ENCODE assay signal across 8 cellular contexts in the genomic region with DNA sequence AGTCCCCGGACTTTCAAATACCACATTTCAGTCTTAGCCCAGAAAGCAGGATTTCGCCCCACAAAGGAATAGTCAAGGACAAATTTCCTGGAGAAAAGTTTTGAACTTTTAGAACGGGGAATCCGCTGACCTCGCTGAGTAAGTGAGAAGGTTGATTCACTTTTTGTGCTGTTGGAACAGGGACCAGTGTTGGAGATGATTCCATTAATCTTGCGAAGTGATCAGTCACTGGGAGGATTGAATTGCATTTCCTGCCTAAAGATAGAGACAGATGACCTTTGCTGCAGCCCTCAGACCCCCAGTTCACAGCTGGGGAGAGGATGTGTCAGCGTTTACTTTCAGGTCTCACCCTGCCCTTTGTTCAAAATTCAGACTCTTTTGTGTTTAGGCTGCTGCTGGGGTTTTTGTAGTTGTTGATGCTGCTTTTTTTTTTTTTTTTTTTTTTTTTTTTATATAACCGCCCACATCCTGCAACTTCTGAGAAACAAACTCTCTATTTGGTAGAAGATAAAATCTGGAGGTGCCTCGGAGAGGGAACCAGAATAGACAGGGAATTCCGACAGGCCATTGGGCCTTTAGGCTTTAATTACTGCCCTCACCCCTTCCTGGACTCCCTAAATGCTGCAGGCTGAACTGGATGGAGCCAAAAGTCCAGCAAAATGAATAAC. TPM values are rescaled to one million over a fixed set of nuclear protein-coding genes. Genes with fewer than 3 reads are reported as not detected.
DNase-seq lines count a peak whose midpoint lies in the region; FAIRE-seq and TF ChIP-seq lines count a peak whose summit lies in the region.

No MANE protein-coding gene starts in this region.

- no peak for TF ChIP-seq RAD21 in SK-N-SH (IDR thresholded peaks at IDR 0.05; ENCODE audit: low read length)

- H3K9me3 ChIP-seq in Caco-2 (no peaks in the 10 kb centered on the region), HEK293 (ENCODE audit: control insufficient read depth, insufficient read depth, low read depth, low read length) (no peaks in the 10 kb centered on the region), SK-N-SH (no peaks in the 10 kb centered on the region), adrenal gland (replicated peaks in 1 of 3) (no peaks in the 10 kb centered on the region), kidney (ENCODE audit: control insufficient read depth in 1 of 2, low read length in 2 of 2) (no peaks in the 10 kb centered on the region)

- peaks cover 17% of the 10 kb centered on the region for H3K4me1 ChIP-seq in Caco-2
- no peaks in the 10 kb centered on the region; the same call in 1 of the 2 replicates for H3K4me1 ChIP-seq in HEK293 (ENCODE audit: control insufficient read depth, insufficient read depth, low read length)
- peaks cover 4 to 7% of the 10 kb centered on the region in 2 experiments; a peak in 3 of 4 replicates for H3K4me1 ChIP-seq in SK-N-SH (ENCODE audit: control insufficient read depth in 1 of 2, insufficient read depth in 2 of 2, low read depth in 1 of 2, low read length in 1 of 2)
- peaks cover 0 to 14% of the 10 kb centered on the region in 2 donors for H3K4me1 ChIP-seq in adrenal gland (replicated peaks in 1 of 2)
- peaks cover 3 to 5% of the 10 kb centered on the region in 2 donors for H3K4me1 ChIP-seq in kidney (ENCODE audit: control insufficient read depth in 1 of 2, insufficient read depth in 1 of 2, low read depth in 1 of 2, low read length in 2 of 2)

- H2AFZ ChIP-seq in SK-N-SH (ENCODE audit: low read depth) = peak overlapping the region; percentile 80

- no peak for TF ChIP-seq CTCF in Caco-2 (IDR thresholded peaks at IDR 0.05; ENCODE audit: insufficient read depth in 1 of 2, low read depth in 1 of 2, low read length in 1 of 2, severe bottlenecking in 1 of 2, unreplicated experiment in 1 of 2)
- TF ChIP-seq CTCF in HEK293 (tag by site-specific recombination; IDR thresholded peaks at IDR 0.05) = no peak
- no peak for TF ChIP-seq CTCF in SK-N-SH (IDR thresholded peaks at IDR 0.05)
- no peak for TF ChIP-seq CTCF in adrenal gland (IDR thresholded peaks at IDR 0.05)
- TF ChIP-seq CTCF in kidney (IDR thresholded peaks at IDR 0.05; ENCODE audit: borderline replicate concordance, extremely low read depth, insufficient read depth) = no peak
- no peak for TF ChIP-seq CTCF in D721Med (IDR thresholded peaks at IDR 0.05; ENCODE audit: insufficient read depth, missing control alignments)

- peaks cover 33% of the 10 kb centered on the region for H3K36me3 Mint-ChIP-seq in Caco-2 (ENCODE audit: insufficient read depth, unreplicated experiment)

- H3K4me1 Mint-ChIP-seq in Caco-2 (ENCODE audit: low read depth, unreplicated experiment) = peaks cover 13% of the 10 kb centered on the region

- H3K27ac Mint-ChIP-seq in Caco-2 (ENCODE audit: unreplicated experiment) = peak overlapping the region; percentile 75

- TF ChIP-seq POLR2A in adrenal gland (IDR thresholded peaks at IDR 0.05) = no peak

- FAIRE-seq in kidney (lab: Jason Lieb, UNC) = no peak
- FAIRE-seq in D721Med (lab: Jason Lieb, UNC) = no peak

- no peaks in the 10 kb centered on the region for H3K27me3 Mint-ChIP-seq in Caco-2 (ENCODE audit: insufficient read depth, unreplicated experiment)

- no peaks in the 10 kb centered on the region for H3K79me2 ChIP-seq in SK-N-SH (ENCODE audit: insufficient read depth)

- 28% methylated on average over 10 of the region's 10 CpGs for WGBS in SK-N-SH (ENCODE audit: low lambda C conversion rate)
- 5 to 14% (median 7%) methylated on average over 10 of the region's 10 CpGs for WGBS in adrenal gland, 4 donors

- intact Hi-C loops in Caco-2 (cut with micrococcal nuclease; ENCODE audit: unreplicated experiment) = loop anchor here (1.0 kb wide), 2 partner anchors 8 to 10 kb away; no protein-coding TSS in a partner anchor
- intact Hi-C loops in adrenal gland (cut with DNase I) = no loop called here
- intact Hi-C loops in kidney (cut with DNase I) = no loop called here

- H3K27ac ChIP-seq in HEK293 (ENCODE audit: extremely low read depth, low read depth, low read length) = no peak overlapping the region
- peak overlapping the region; percentile 54 to 86 for H3K27ac ChIP-seq in SK-N-SH (ENCODE audit: low read depth in 2 of 2, low read length in 1 of 2)
- H3K27ac ChIP-seq in adrenal gland = peak overlapping the region; percentile 65 to 87 (median 76)
- peak overlapping the region; percentile 53 to 83 for H3K27ac ChIP-seq in kidney (ENCODE audit: low read depth in 2 of 2, low read length in 2 of 2)

- POLR2A ChIA-PET in Caco-2 (lab: Charles Lee) (no interaction called here), HEK293 (lab: Yijun Ruan, JAX) (no interaction called here), SK-N-SH (lab: Yijun Ruan, JAX) (no interaction called here)

- CTCF ChIA-PET in Caco-2 (lab: Charles Lee) = no interaction called here
- CTCF ChIA-PET in HEK293 (lab: Yijun Ruan, JAX) = interaction anchor here (0.8 kb wide), 1 partner anchor 78 kb away, joined by 3 read pairs; a partner anchor contains a TSS
- CTCF ChIA-PET in SK-N-SH (lab: Yijun Ruan, JAX) = no interaction called here

- H3K4me3 ChIP-seq in Caco-2 (ENCODE audit: low read depth, low read length) (no peak overlapping the region), HEK293 (ENCODE audit: low read depth, low read length) (no peak overlapping the region), SK-N-SH (ENCODE audit: low read depth in 2 of 2, low read length in 1 of 2) (peak overlapping the region; percentile 13 to 14; a peak in 1 of 4 replicates), adrenal gland (peak overlapping the region in 3 of 4 donors; percentile 7 to 43 (median 26)), kidney (ENCODE audit: low read length in 2 of 2) (peak overlapping the region; percentile 15 to 57)

- peak overlapping the region; percentile 72 for H3K4me2 ChIP-seq in SK-N-SH

- no peak for TF ChIP-seq EP300 in SK-N-SH (IDR thresholded peaks at IDR 0.05; ENCODE audit: borderline replicate concordance in 1 of 2, low read depth in 1 of 2, low read length in 1 of 2)

- H3K4me3 Mint-ChIP-seq in Caco-2 (ENCODE audit: unreplicated experiment) = no peak overlapping the region

- no peaks in the 10 kb centered on the region for H3K9me3 Mint-ChIP-seq in Caco-2 (ENCODE audit: unreplicated experiment)

- H3K27me3 ChIP-seq in Caco-2 (replicated peaks; ENCODE audit: control insufficient read depth, insufficient read depth, low read length) (no peaks in the 10 kb centered on the region), SK-N-SH (ENCODE audit: insufficient read depth) (no peaks in the 10 kb centered on the region), adrenal gland (no peaks in the 10 kb centered on the region)

- H3K9ac ChIP-seq in SK-N-SH (peak overlapping the region; percentile 63; the same call in 1 of the 2 replicates), kidney (ENCODE audit: low read length in 2 of 2) (peak overlapping the region; percentile 24 to 80)

- no peaks in the 10 kb centered on the region for H3K9me2 ChIP-seq in SK-N-SH

- BruUV-seq in Caco-2 (replicated peaks; lab: Mats Ljungman, UMichigan) = no TSS peak

- DNase-seq in Caco-2 = no peak
- DNase-seq in SK-N-SH = no peak
- peak in 4 of 7 donors; percentile 31 to 57 (median 52) for DNase-seq in adrenal gland
- no peak for DNase-seq in kidney
- peak; percentile 55 to 64 for DNase-seq in stimulated activated CD8-positive, alpha-beta memory T cell treated with anti-CD3 and anti-CD28 coated beads, Interleukin-15, amount 100 ng/mL, for 48 hours (ENCODE audit: low read depth in 2 of 2)
- no peak for DNase-seq in D721Med (ENCODE audit: insufficient read length, low spot score)
- no peak for DNase-seq in T1000 (lab: John Stamatoyannopoulos, UW)

- H3F3A ChIP-seq in SK-N-SH (replicated peaks; ENCODE audit: insufficient read depth) = peaks cover 17% of the 10 kb centered on the region

- H3K36me3 ChIP-seq in Caco-2 (ENCODE audit: control insufficient read depth, insufficient read depth, low read length) (no peaks in the 10 kb centered on the region), HEK293 (ENCODE audit: control insufficient read depth in 2 of 2, insufficient read depth in 1 of 2, low read length in 2 of 2) (peaks cover 0 to 4% of the 10 kb centered on the region in 2 experiments; a peak in 2 of 3 replicates), SK-N-SH (replicated peaks in 1 of 2; ENCODE audit: control insufficient read depth in 1 of 2, insufficient read depth in 2 of 2, low read length in 1 of 2) (no peaks in the 10 kb centered on the region), adrenal gland (replicated peaks in 1 of 2) (no peaks in the 10 kb centered on the region), kidney (ENCODE audit: control insufficient read depth in 1 of 2, insufficient read depth in 2 of 2, low read length in 2 of 2) (no peaks in the 10 kb centered on the region)

- H4K20me1 ChIP-seq in SK-N-SH (ENCODE audit: insufficient read depth) = no peaks in the 10 kb centered on the region

TF ChIP-seq in HEK293, 187 proteins besides CTCF, POLR2A, EP300 and RAD21:
- TF ChIP-seq KLF1 (tag by site-specific recombination; IDR thresholded peaks at IDR 0.05) (no peak), ZNF596 (tag by site-specific recombination; IDR thresholded peaks at IDR 0.05) (0 out of 2 replicates have a peak, but pooled peaks have one; percentile 48), PRDM1 (tag by site-specific recombination; IDR thresholded peaks at IDR 0.05) (peak; percentile 67)

TF ChIP-seq in SK-N-SH, 30 proteins besides CTCF, POLR2A, EP300 and RAD21 (continues in another document):
- TF ChIP-seq FOXJ3 (CRISPR knock-in tag; IDR thresholded peaks at IDR 0.05) (no peak), ELF1 (IDR thresholded peaks at IDR 0.05) (no peak), FOSL2 (IDR thresholded peaks at IDR 0.05; ENCODE audit: borderline replicate concordance, low read depth) (0 out of 2 replicates have a peak, but pooled peaks have one; percentile 10), MEF2A (IDR thresholded peaks at IDR 0.05; ENCODE audit: borderline replicate concordance, low read depth) (0 out of 2 replicates have a peak, but pooled peaks have one; percentile 11)

RNA-seq across cellular contexts. Expression of a gene that starts 9.8 kb away (rescaled TPM):
- 47.7 and 48.4 TPM in 2 replicates for total RNA-seq in Caco-2 (2022)
- 9.6 and 11.5 TPM in 2 replicates for polyA plus RNA-seq in SK-N-SH (2012; rRNA removed)
- polyA plus RNA-seq in SK-N-SH (2012; cell fraction: cytosol; rRNA removed) = 8.2 and 11.0 TPM in 2 replicates
- polyA plus RNA-seq in SK-N-SH (2012; cell fraction: nucleus; rRNA removed) = 25.9 and 32.9 TPM in 2 replicates
- total RNA-seq in adrenal gland = 10 to 100 TPM in 7 of 8 donors, 1 to 10 TPM in 1; 9.1 to 40.6 (median 18.0) TPM
- 10 to 100 TPM in 2 of 3 donors, 1 to 10 TPM in 1; 5.0 to 19.7 (median 10.2) TPM for polyA plus RNA-seq in adrenal gland
- 19.7 TPM for total RNA-seq in kidney
- polyA plus RNA-seq in kidney (ENCODE audit: insufficient read depth, low read depth, low replicate concordance) = 6.2 TPM

RNA-seq across cellular contexts. Expression of a gene that starts 35.7 kb away (rescaled TPM):
- total RNA-seq in Caco-2 (2022) (33.9 and 34.2 TPM in 2 replicates), adrenal gland (10 to 100 TPM in 5 of 8 donors, 1 to 10 TPM in 3; 4.9 to 16.1 (median 10.4) TPM), kidney (16.5 TPM)
- polyA plus RNA-seq in SK-N-SH (2012; rRNA removed) (13.2 and 16.6 TPM in 2 replicates), adrenal gland (1 to 10 TPM; 1.9 to 4.1 (median 2.9) TPM), kidney (ENCODE audit: insufficient read depth, low read depth, low replicate concordance) (18.2 TPM)
- 6.8 and 12.5 TPM in 2 replicates for polyA plus RNA-seq in SK-N-SH (2012; cell fraction: cytosol; rRNA removed)
- 6.0 and 6.1 TPM in 2 replicates for polyA plus RNA-seq in SK-N-SH (2012; cell fraction: nucleus; rRNA removed)

Comparison
In these comparisons a context has a peak if more than half of its experiments do, and no peak if none do; other contexts are left out.
1. DNase-seq: peak in adrenal gland (4 of 7) and stimulated activated CD8-positive, alpha-beta memory T cell treated with anti-CD3 and anti-CD28 coated beads, Interleukin-15, amount 100 ng/mL, for 48 hours (2 of 2); none in Caco-2 (0 of 2), SK-N-SH (single experiment), kidney (single experiment), D721Med (single experiment) and T1000 (single experiment).
2. H3K4me3 ChIP-seq: peak in SK-N-SH (2 of 2), adrenal gland (3 of 4) and kidney (2 of 2); none in Caco-2 (single experiment) and HEK293 (single experiment).